In genomic region chr6:135675862-135676261, GRCh38 we compare ENCODE assay signal across 8 cellular contexts.
DNase-seq lines count a peak whose midpoint lies in the region; ATAC-seq and TF ChIP-seq lines count a peak whose summit lies in the region.

No MANE protein-coding gene starts in this region.

- H3K36me3 Mint-ChIP-seq in CD8-positive, alpha-beta T cell: no peaks in the 10 kb centered on the region
- H3K36me3 Mint-ChIP-seq in activated T-helper 1 cell treated with anti-CD3 and anti-CD28 coated beads, Interleukin-12 subunit alpha, Interleukin-12 subunit beta, Interleukin-2, Interleukin-4 antibody, amounts not matched to agents 30 ng/mL and 10 ng/mL and 1 ng/mL, durations not matched to agents 14 hours and 24 hours and 36 hours (ENCODE audit: low read depth): peaks cover 18% of the 10 kb centered on the region

- no peaks in the 10 kb centered on the region for H3K27me3 ChIP-seq in CD8-positive, alpha-beta T cell (ENCODE audit: insufficient read depth, low read length)

- H3K9me3 ChIP-seq in CD8-positive, alpha-beta T cell (ENCODE audit: low read length): no peaks in the 10 kb centered on the region

- no peaks in the 10 kb centered on the region for H3K9me3 Mint-ChIP-seq in CD8-positive, alpha-beta T cell
- H3K9me3 Mint-ChIP-seq in activated T-helper 1 cell treated with anti-CD3 and anti-CD28 coated beads, Interleukin-12 subunit alpha, Interleukin-12 subunit beta, Interleukin-2, Interleukin-4 antibody, amounts not matched to agents 30 ng/mL and 10 ng/mL and 1 ng/mL, durations not matched to agents 14 hours and 24 hours and 36 hours: peaks cover 25% of the 10 kb centered on the region

- H3K4me1 Mint-ChIP-seq in CD8-positive, alpha-beta T cell (ENCODE audit: low read depth): no peaks in the 10 kb centered on the region
- H3K4me1 Mint-ChIP-seq in activated T-helper 1 cell treated with anti-CD3 and anti-CD28 coated beads, Interleukin-12 subunit alpha, Interleukin-12 subunit beta, Interleukin-2, Interleukin-4 antibody, amounts not matched to agents 30 ng/mL and 10 ng/mL and 1 ng/mL, durations not matched to agents 14 hours and 24 hours and 36 hours (ENCODE audit: low read depth): peaks cover 49% of the 10 kb centered on the region

- H3K27me3 Mint-ChIP-seq in CD8-positive, alpha-beta T cell (ENCODE audit: low read depth): no peaks in the 10 kb centered on the region
- H3K27me3 Mint-ChIP-seq in activated T-helper 1 cell treated with anti-CD3 and anti-CD28 coated beads, Interleukin-12 subunit alpha, Interleukin-12 subunit beta, Interleukin-2, Interleukin-4 antibody, amounts not matched to agents 30 ng/mL and 10 ng/mL and 1 ng/mL, durations not matched to agents 14 hours and 24 hours and 36 hours (ENCODE audit: insufficient read depth): no peaks in the 10 kb centered on the region

- no peaks in the 10 kb centered on the region for H3K36me3 ChIP-seq in CD8-positive, alpha-beta T cell (ENCODE audit: insufficient read depth, low read length)

- CTCF ChIA-PET in CD8-positive, alpha-beta T cell (lab: Charles Lee): interaction anchor here (0.7 to 8.9 kb wide), 12 partner anchors 9 to 551 kb away, joined by 3 to 114 read pairs (median 4); no protein-coding TSS in a partner anchor

- no peak overlapping the region for H3K27ac ChIP-seq in CD8-positive, alpha-beta T cell (ENCODE audit: low read depth, low read length)

- H3K4me3 Mint-ChIP-seq in CD8-positive, alpha-beta T cell: no peak overlapping the region
- no peak overlapping the region for H3K4me3 Mint-ChIP-seq in activated T-helper 1 cell treated with anti-CD3 and anti-CD28 coated beads, Interleukin-12 subunit alpha, Interleukin-12 subunit beta, Interleukin-2, Interleukin-4 antibody, amounts not matched to agents 30 ng/mL and 10 ng/mL and 1 ng/mL, durations not matched to agents 14 hours and 24 hours and 36 hours

- ATAC-seq in CD8-positive, alpha-beta T cell: peak; percentile 75
- ATAC-seq in GM18909 (IDR thresholded peaks at IDR 0.05; ENCODE audit: poor library complexity, unreplicated experiment) (peak; percentile 54), HG03442 (IDR thresholded peaks at IDR 0.05; ENCODE audit: unreplicated experiment) (no peak), GM19324 (IDR thresholded peaks at IDR 0.05; ENCODE audit: low FRiP score, unreplicated experiment) (no peak)

- DNase-seq in CD8-positive, alpha-beta T cell: peak in 5 of 7 experiments; percentile 4 to 44 (median 22)
- DNase-seq in NCI-H460 (ENCODE audit: extremely low read depth, low read depth) (peak; percentile 56), left kidney (ENCODE audit: low read depth, low spot score) (peak; percentile 86), dedifferentiated amniotic fluid mesenchymal stem cell (ENCODE audit: extremely low spot score) (no peak)
- DNase-seq in activated T-helper 1 cell treated with anti-CD3 and anti-CD28 coated beads, Interleukin-12 subunit alpha, Interleukin-12 subunit beta, Interleukin-2, Interleukin-4 antibody, amounts not matched to agents 30 ng/mL and 10 ng/mL and 1 ng/mL, durations not matched to agents 14 hours and 24 hours and 36 hours (ENCODE audit: low spot score): peak; percentile 12

- POLR2A ChIA-PET in CD8-positive, alpha-beta T cell (lab: Charles Lee): interaction anchor here (0.6 to 1.3 kb wide), 2 partner anchors 207 to 234 kb away, joined by 3 to 6 read pairs; no protein-coding TSS in a partner anchor

- TF ChIP-seq CTCF in CD8-positive, alpha-beta T cell (IDR thresholded peaks at IDR 0.05): peak; percentile 72

- intact Hi-C loops in CD8-positive, alpha-beta T cell (cut with DNase I, micrococcal nuclease): loop anchor here (1.0 to 5.0 kb wide), 7 partner anchors 139 to 641 kb away; no protein-coding TSS in a partner anchor
- intact Hi-C loops in activated T-helper 1 cell treated with anti-CD3 and anti-CD28 coated beads, Interleukin-12 subunit alpha, Interleukin-12 subunit beta, Interleukin-2, Interleukin-4 antibody, amounts not matched to agents 30 ng/mL and 10 ng/mL and 1 ng/mL, durations not matched to agents 14 hours and 24 hours and 36 hours (cut with micrococcal nuclease): loop anchor here (1.0 to 5.0 kb wide), 8 partner anchors 140 to 641 kb away; partner anchors contain the start of gene PDE7B

- no peaks in the 10 kb centered on the region for H3K4me1 ChIP-seq in CD8-positive, alpha-beta T cell (ENCODE audit: insufficient read depth, low read length)

- no peak overlapping the region for H3K4me3 ChIP-seq in CD8-positive, alpha-beta T cell (ENCODE audit: low read depth, low read length)

- H3K27ac Mint-ChIP-seq in CD8-positive, alpha-beta T cell: no peak overlapping the region
- peak overlapping the region; percentile 62 for H3K27ac Mint-ChIP-seq in activated T-helper 1 cell treated with anti-CD3 and anti-CD28 coated beads, Interleukin-12 subunit alpha, Interleukin-12 subunit beta, Interleukin-2, Interleukin-4 antibody, amounts not matched to agents 30 ng/mL and 10 ng/mL and 1 ng/mL, durations not matched to agents 14 hours and 24 hours and 36 hours

Comparison
In these comparisons a context has a peak if more than half of its experiments do, and no peak if none do; other contexts are left out.
1. ATAC-seq: peak in CD8-positive, alpha-beta T cell (single experiment) and GM18909 (single experiment); none in HG03442 (single experiment) and GM19324 (single experiment).